Comparison of ENCODE assay signal across 1 cellular context in the genomic region with DNA sequence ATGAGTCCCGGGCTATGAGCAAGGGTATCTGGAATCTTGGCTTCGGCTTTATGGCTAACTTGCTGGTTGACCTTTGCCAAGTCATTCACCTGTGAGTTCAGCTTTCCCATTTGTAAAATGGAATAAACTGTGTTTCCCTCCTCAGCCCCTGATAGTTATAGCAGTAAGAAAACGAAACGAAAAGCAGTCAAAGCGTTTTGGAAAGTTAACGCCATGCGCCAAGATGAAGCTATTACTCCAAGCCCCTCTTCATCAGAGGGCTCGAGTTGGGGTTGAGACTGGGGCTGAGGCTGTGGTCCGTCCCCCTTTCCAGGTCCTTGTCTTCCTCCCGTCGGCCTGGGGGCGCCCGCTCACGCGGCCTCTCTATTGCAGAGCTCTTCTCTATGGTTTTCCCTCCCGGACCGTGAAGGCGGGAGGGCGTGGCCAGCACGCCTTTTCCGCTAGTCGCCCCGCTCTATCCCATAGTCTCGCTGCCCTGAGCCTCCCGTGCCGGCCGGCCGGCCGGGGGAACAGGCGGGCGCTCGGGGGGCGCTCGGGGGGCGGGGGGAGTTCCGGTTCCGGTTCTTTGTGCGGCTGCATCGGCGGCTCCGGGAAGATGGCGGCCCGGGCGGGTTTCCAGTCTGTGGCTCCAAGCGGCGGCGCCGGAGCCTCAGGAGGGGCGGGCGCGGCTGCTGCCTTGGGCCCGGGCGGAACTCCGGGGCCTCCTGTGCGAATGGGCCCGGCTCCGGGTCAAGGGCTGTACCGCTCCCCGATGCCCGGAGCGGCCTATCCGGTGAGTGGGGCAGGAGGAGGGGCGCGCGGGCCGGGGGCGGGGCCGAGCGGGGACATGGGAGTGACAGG.
TF ChIP-seq lines count a peak whose summit lies in the region.

A gene (plus strand): TSS at position 568 of the 840 bp plus-strand sequence. CDS start 28 bp downstream, at position 596.

TF ChIP-seq in K562, 482 proteins besides CTCF, POLR2A, EP300 and RAD21 (continued from another document and continues in another):
- TF ChIP-seq, protein P1, sequence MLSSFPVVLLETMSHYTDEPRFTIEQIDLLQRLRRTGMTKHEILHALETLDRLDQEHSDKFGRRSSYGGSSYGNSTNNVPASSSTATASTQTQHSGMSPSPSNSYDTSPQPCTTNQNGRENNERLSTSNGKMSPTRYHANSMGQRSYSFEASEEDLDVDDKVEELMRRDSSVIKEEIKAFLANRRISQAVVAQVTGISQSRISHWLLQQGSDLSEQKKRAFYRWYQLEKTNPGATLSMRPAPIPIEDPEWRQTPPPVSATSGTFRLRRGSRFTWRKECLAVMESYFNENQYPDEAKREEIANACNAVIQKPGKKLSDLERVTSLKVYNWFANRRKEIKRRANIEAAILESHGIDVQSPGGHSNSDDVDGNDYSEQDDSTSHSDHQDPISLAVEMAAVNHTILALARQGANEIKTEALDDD (IDR thresholded peaks at IDR 0.05): peak; percentile 64; the same call in 1 of the 2 replicates
- TF ChIP-seq POLR2G (IDR thresholded peaks at IDR 0.05; ENCODE audit: low read depth, low read length) (peak; percentile 85), SPI1 (IDR thresholded peaks at IDR 0.05; ENCODE audit: borderline replicate concordance, low read depth, low read length) (0 out of 2 replicates have a peak, but pooled peaks have one; percentile 11), MAFG (tag; conservative IDR thresholded peaks at IDR 0.05) (peak; percentile 54), MTA3 (IDR thresholded peaks at IDR 0.05; ENCODE audit: borderline replicate concordance) (peak; percentile 84), ZNF696 (CRISPR knock-in tag; conservative IDR thresholded peaks at IDR 0.05) (no peak), NUFIP1 (IDR thresholded peaks at IDR 0.05; ENCODE audit: partially characterized antibody) (peak; percentile 48), CBFB (CRISPR knock-in tag; IDR thresholded peaks at IDR 0.05) (no peak), TEAD1 (CRISPR knock-in tag; IDR thresholded peaks at IDR 0.05) (peak in 1 of 2 experiments; percentile 26; a peak in 1 of 4 replicates), MYC (IDR thresholded peaks at IDR 0.05; ENCODE audit: low read depth, low read length) (peak; percentile 80), MYC (CRISPR knock-in tag; IDR thresholded peaks at IDR 0.05; ENCODE audit: borderline replicate concordance, low read depth) (no peak), SNIP1 (IDR thresholded peaks at IDR 0.05; ENCODE audit: low read depth) (peak; percentile 94), SMAD3 (CRISPR knock-in tag; conservative IDR thresholded peaks at IDR 0.05) (no peak), KLF1 (tag; IDR thresholded peaks at IDR 0.05) (no peak), NR2C2 (CRISPR knock-in tag; IDR thresholded peaks at IDR 0.05) (no peak), NR2C2 (tag; IDR thresholded peaks at IDR 0.05) (peak; percentile 83), TRIM28 (IDR thresholded peaks at IDR 0.05) (0 out of 2 replicates have a peak, but pooled peaks have one; percentile 35), DPF2 (IDR thresholded peaks at IDR 0.05) (peak; percentile 55; the same call in 1 of the 2 replicates), CXXC5 (CRISPR knock-in tag; IDR thresholded peaks at IDR 0.05) (peak; percentile 83), JUND (IDR thresholded peaks at IDR 0.05; ENCODE audit: borderline replicate concordance, low read depth, low read length) (peak; percentile 54; the same call in 1 of the 2 replicates), JUND (tag; IDR thresholded peaks at IDR 0.05; ENCODE audit: borderline replicate concordance, low read depth, low read length) (no peak), ARNT (IDR thresholded peaks at IDR 0.05) (0 out of 4 replicates have a peak, but pooled peaks of 1 of the 2 experiments have one; percentile 46), ZEB2 (IDR thresholded peaks at IDR 0.05) (0 out of 2 replicates have a peak, but pooled peaks have one; percentile 36), TRIM24 (IDR thresholded peaks at IDR 0.05) (no peak)
- TF ChIP-seq, protein P2, sequence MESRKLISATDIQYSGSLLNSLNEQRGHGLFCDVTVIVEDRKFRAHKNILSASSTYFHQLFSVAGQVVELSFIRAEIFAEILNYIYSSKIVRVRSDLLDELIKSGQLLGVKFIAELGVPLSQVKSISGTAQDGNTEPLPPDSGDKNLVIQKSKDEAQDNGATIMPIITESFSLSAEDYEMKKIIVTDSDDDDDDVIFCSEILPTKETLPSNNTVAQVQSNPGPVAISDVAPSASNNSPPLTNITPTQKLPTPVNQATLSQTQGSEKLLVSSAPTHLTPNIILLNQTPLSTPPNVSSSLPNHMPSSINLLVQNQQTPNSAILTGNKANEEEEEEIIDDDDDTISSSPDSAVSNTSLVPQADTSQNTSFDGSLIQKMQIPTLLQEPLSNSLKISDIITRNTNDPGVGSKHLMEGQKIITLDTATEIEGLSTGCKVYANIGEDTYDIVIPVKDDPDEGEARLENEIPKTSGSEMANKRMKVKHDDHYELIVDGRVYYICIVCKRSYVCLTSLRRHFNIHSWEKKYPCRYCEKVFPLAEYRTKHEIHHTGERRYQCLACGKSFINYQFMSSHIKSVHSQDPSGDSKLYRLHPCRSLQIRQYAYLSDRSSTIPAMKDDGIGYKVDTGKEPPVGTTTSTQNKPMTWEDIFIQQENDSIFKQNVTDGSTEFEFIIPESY (CRISPR knock-in tag; IDR thresholded peaks at IDR 0.05): peak; percentile 33; the same call in 1 of the 2 replicates
- TF ChIP-seq, protein P3, sequence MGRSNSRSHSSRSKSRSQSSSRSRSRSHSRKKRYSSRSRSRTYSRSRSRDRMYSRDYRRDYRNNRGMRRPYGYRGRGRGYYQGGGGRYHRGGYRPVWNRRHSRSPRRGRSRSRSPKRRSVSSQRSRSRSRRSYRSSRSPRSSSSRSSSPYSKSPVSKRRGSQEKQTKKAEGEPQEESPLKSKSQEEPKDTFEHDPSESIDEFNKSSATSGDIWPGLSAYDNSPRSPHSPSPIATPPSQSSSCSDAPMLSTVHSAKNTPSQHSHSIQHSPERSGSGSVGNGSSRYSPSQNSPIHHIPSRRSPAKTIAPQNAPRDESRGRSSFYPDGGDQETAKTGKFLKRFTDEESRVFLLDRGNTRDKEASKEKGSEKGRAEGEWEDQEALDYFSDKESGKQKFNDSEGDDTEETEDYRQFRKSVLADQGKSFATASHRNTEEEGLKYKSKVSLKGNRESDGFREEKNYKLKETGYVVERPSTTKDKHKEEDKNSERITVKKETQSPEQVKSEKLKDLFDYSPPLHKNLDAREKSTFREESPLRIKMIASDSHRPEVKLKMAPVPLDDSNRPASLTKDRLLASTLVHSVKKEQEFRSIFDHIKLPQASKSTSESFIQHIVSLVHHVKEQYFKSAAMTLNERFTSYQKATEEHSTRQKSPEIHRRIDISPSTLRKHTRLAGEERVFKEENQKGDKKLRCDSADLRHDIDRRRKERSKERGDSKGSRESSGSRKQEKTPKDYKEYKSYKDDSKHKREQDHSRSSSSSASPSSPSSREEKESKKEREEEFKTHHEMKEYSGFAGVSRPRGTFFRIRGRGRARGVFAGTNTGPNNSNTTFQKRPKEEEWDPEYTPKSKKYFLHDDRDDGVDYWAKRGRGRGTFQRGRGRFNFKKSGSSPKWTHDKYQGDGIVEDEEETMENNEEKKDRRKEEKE (IDR thresholded peaks at IDR 0.05; ENCODE audit: borderline replicate concordance in 1 of 2, control insufficient read depth in 1 of 2, low read depth in 2 of 2, low read length in 1 of 2): peak in 1 of 2 experiments; percentile 79; a peak in 1 of 4 replicates
- TF ChIP-seq, protein P4, sequence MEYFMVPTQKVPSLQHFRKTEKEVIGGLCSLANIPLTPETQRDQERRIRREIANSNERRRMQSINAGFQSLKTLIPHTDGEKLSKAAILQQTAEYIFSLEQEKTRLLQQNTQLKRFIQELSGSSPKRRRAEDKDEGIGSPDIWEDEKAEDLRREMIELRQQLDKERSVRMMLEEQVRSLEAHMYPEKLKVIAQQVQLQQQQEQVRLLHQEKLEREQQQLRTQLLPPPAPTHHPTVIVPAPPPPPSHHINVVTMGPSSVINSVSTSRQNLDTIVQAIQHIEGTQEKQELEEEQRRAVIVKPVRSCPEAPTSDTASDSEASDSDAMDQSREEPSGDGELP (CRISPR knock-in tag; IDR thresholded peaks at IDR 0.05; ENCODE audit: borderline replicate concordance): peak; percentile 68; the same call in 1 of the 2 replicates
- TF ChIP-seq, protein P5, sequence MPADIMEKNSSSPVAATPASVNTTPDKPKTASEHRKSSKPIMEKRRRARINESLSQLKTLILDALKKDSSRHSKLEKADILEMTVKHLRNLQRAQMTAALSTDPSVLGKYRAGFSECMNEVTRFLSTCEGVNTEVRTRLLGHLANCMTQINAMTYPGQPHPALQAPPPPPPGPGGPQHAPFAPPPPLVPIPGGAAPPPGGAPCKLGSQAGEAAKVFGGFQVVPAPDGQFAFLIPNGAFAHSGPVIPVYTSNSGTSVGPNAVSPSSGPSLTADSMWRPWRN (IDR thresholded peaks at IDR 0.05; ENCODE audit: low read depth): no peak
- TF ChIP-seq, protein P6, sequence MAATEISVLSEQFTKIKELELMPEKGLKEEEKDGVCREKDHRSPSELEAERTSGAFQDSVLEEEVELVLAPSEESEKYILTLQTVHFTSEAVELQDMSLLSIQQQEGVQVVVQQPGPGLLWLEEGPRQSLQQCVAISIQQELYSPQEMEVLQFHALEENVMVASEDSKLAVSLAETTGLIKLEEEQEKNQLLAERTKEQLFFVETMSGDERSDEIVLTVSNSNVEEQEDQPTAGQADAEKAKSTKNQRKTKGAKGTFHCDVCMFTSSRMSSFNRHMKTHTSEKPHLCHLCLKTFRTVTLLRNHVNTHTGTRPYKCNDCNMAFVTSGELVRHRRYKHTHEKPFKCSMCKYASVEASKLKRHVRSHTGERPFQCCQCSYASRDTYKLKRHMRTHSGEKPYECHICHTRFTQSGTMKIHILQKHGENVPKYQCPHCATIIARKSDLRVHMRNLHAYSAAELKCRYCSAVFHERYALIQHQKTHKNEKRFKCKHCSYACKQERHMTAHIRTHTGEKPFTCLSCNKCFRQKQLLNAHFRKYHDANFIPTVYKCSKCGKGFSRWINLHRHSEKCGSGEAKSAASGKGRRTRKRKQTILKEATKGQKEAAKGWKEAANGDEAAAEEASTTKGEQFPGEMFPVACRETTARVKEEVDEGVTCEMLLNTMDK (IDR thresholded peaks at IDR 0.05; ENCODE audit: borderline replicate concordance, insufficient read depth, low read depth, low read length, poor library complexity, severe bottlenecking): peak; percentile 97
- TF ChIP-seq, protein P7, sequence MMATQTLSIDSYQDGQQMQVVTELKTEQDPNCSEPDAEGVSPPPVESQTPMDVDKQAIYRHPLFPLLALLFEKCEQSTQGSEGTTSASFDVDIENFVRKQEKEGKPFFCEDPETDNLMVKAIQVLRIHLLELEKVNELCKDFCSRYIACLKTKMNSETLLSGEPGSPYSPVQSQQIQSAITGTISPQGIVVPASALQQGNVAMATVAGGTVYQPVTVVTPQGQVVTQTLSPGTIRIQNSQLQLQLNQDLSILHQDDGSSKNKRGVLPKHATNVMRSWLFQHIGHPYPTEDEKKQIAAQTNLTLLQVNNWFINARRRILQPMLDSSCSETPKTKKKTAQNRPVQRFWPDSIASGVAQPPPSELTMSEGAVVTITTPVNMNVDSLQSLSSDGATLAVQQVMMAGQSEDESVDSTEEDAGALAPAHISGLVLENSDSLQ (IDR thresholded peaks at IDR 0.05): peak; percentile 56; the same call in 1 of the 2 replicates
- TF ChIP-seq, protein P8, sequence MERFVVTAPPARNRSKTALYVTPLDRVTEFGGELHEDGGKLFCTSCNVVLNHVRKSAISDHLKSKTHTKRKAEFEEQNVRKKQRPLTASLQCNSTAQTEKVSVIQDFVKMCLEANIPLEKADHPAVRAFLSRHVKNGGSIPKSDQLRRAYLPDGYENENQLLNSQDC (CRISPR knock-in tag; IDR thresholded peaks at IDR 0.05): no peak
- TF ChIP-seq, protein P9, sequence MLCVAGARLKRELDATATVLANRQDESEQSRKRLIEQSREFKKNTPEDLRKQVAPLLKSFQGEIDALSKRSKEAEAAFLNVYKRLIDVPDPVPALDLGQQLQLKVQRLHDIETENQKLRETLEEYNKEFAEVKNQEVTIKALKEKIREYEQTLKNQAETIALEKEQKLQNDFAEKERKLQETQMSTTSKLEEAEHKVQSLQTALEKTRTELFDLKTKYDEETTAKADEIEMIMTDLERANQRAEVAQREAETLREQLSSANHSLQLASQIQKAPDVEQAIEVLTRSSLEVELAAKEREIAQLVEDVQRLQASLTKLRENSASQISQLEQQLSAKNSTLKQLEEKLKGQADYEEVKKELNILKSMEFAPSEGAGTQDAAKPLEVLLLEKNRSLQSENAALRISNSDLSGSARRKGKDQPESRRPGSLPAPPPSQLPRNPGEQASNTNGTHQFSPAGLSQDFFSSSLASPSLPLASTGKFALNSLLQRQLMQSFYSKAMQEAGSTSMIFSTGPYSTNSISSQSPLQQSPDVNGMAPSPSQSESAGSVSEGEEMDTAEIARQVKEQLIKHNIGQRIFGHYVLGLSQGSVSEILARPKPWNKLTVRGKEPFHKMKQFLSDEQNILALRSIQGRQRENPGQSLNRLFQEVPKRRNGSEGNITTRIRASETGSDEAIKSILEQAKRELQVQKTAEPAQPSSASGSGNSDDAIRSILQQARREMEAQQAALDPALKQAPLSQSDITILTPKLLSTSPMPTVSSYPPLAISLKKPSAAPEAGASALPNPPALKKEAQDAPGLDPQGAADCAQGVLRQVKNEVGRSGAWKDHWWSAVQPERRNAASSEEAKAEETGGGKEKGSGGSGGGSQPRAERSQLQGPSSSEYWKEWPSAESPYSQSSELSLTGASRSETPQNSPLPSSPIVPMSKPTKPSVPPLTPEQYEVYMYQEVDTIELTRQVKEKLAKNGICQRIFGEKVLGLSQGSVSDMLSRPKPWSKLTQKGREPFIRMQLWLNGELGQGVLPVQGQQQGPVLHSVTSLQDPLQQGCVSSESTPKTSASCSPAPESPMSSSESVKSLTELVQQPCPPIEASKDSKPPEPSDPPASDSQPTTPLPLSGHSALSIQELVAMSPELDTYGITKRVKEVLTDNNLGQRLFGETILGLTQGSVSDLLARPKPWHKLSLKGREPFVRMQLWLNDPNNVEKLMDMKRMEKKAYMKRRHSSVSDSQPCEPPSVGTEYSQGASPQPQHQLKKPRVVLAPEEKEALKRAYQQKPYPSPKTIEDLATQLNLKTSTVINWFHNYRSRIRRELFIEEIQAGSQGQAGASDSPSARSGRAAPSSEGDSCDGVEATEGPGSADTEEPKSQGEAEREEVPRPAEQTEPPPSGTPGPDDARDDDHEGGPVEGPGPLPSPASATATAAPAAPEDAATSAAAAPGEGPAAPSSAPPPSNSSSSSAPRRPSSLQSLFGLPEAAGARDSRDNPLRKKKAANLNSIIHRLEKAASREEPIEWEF (CRISPR knock-in tag; IDR thresholded peaks at IDR 0.05): no peak
